In the genomic region with DNA sequence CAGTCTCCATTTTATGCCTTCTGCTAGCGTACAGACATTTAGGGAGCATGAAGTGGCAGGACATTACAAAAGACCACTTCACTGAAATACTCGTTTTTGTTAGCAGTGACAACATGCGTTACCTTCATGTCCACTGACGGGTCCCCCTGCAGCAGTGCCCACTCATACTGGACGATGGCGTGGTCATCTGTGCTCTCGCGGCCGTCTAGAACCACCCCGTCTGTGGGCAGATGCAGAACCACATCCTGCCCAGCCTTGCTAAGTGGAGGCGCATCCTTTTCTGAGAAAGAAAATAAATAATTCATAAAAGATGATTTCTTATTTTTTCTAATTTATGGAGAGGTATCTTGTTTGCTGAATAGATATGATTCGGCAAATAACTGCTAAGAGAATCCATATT, we compare ENCODE assay signal across 1 cellular context.
TF ChIP-seq lines count a peak whose summit lies in the region.

No MANE protein-coding gene starts in this region.

TF ChIP-seq in GM12878, 131 proteins besides CTCF, POLR2A, EP300 and RAD21:
- TF ChIP-seq, protein P1, sequence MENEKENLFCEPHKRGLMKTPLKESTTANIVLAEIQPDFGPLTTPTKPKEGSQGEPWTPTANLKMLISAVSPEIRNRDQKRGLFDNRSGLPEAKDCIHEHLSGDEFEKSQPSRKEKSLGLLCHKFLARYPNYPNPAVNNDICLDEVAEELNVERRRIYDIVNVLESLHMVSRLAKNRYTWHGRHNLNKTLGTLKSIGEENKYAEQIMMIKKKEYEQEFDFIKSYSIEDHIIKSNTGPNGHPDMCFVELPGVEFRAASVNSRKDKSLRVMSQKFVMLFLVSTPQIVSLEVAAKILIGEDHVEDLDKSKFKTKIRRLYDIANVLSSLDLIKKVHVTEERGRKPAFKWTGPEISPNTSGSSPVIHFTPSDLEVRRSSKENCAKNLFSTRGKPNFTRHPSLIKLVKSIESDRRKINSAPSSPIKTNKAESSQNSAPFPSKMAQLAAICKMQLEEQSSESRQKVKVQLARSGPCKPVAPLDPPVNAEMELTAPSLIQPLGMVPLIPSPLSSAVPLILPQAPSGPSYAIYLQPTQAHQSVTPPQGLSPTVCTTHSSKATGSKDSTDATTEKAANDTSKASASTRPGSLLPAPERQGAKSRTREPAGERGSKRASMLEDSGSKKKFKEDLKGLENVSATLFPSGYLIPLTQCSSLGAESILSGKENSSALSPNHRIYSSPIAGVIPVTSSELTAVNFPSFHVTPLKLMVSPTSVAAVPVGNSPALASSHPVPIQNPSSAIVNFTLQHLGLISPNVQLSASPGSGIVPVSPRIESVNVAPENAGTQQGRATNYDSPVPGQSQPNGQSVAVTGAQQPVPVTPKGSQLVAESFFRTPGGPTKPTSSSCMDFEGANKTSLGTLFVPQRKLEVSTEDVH (IDR thresholded peaks at IDR 0.05; ENCODE audit: low read depth, partially characterized antibody), result no peak
- TF ChIP-seq TAF1 (IDR thresholded peaks at IDR 0.05; ENCODE audit: borderline replicate concordance, low read depth, low read length), result no peak
- no peak for TF ChIP-seq ASH2L (IDR thresholded peaks at IDR 0.05; ENCODE audit: borderline replicate concordance, low read depth)
- no peak for TF ChIP-seq FOXM1 (IDR thresholded peaks at IDR 0.05; ENCODE audit: low read depth, low read length)
- TF ChIP-seq SMAD1 (IDR thresholded peaks at IDR 0.05; ENCODE audit: low read depth, partially characterized antibody), result no peak
- TF ChIP-seq, protein P2, sequence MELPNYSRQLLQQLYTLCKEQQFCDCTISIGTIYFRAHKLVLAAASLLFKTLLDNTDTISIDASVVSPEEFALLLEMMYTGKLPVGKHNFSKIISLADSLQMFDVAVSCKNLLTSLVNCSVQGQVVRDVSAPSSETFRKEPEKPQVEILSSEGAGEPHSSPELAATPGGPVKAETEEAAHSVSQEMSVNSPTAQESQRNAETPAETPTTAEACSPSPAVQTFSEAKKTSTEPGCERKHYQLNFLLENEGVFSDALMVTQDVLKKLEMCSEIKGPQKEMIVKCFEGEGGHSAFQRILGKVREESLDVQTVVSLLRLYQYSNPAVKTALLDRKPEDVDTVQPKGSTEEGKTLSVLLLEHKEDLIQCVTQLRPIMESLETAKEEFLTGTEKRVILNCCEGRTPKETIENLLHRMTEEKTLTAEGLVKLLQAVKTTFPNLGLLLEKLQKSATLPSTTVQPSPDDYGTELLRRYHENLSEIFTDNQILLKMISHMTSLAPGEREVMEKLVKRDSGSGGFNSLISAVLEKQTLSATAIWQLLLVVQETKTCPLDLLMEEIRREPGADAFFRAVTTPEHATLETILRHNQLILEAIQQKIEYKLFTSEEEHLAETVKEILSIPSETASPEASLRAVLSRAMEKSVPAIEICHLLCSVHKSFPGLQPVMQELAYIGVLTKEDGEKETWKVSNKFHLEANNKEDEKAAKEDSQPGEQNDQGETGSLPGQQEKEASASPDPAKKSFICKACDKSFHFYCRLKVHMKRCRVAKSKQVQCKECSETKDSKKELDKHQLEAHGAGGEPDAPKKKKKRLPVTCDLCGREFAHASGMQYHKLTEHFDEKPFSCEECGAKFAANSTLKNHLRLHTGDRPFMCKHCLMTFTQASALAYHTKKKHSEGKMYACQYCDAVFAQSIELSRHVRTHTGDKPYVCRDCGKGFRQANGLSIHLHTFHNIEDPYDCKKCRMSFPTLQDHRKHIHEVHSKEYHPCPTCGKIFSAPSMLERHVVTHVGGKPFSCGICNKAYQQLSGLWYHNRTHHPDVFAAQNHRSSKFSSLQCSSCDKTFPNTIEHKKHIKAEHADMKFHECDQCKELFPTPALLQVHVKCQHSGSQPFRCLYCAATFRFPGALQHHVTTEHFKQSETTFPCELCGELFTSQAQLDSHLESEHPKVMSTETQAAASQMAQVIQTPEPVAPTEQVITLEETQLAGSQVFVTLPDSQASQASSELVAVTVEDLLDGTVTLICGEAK (IDR thresholded peaks at IDR 0.05; ENCODE audit: borderline replicate concordance), result no peak
- no peak for TF ChIP-seq MEF2B (IDR thresholded peaks at IDR 0.05; ENCODE audit: partially characterized antibody, poor library complexity, severe bottlenecking)
- no peak for TF ChIP-seq JUND (IDR thresholded peaks at IDR 0.05; ENCODE audit: low read depth, low read length)
- TF ChIP-seq BMI1 (IDR thresholded peaks at IDR 0.05; ENCODE audit: borderline replicate concordance), result no peak
